ENCODE assay signal across 8 cellular contexts in genomic region chr5:135462304-135462703, GRCh38. TPM values are rescaled to one million over a fixed set of nuclear protein-coding genes. Genes with fewer than 3 reads are reported as not detected.
DNase-seq lines count a peak whose midpoint lies in the region; ATAC-seq, FAIRE-seq and TF ChIP-seq lines count a peak whose summit lies in the region.

No MANE protein-coding gene starts in this region.

- CTCF ChIA-PET in HCT116 (lab: Charles Lee) (interaction anchor here (0.7 to 14.2 kb wide), 22 partner anchors 10 to 368 kb away, joined by 3 to 476 read pairs (median 4); no protein-coding TSS in a partner anchor), mammary epithelial cell (lab: Charles Lee; ENCODE audit: low non-redundant PET) (interaction anchor here (0.6 kb wide), 3 partner anchors 88 to 421 kb away, joined by 3 to 7 read pairs (median 3); no protein-coding TSS in a partner anchor)

- TF ChIP-seq RAD21 in HCT116 (IDR thresholded peaks at IDR 0.05; ENCODE audit: low read depth) = peak; percentile 87

- no peaks in the 10 kb centered on the region for H3K79me2 ChIP-seq in HCT116 (ENCODE audit: insufficient read depth, low read length)
- no peaks in the 10 kb centered on the region for H3K79me2 ChIP-seq in mammary epithelial cell (ENCODE audit: insufficient read depth, low read length)

- dilution Hi-C loops in mammary epithelial cell (cut with HindIII; ENCODE audit: low sequenced_read_pairs) = loop anchor here (5.0 kb wide), 2 partner anchors 90 to 370 kb away; partner anchors contain the start of gene SLC25A48

- TF ChIP-seq CTCF in HCT116 (IDR thresholded peaks at IDR 0.05 in 2 of 3, conservative IDR thresholded peaks at IDR 0.05 in 1 of 3; ENCODE audit: borderline replicate concordance in 1 of 3, insufficient read depth in 1 of 3, low read depth in 2 of 3, low read length in 2 of 3) (peak; percentile 76 to 97 (median 82)), mammary epithelial cell (conservative IDR thresholded peaks at IDR 0.05 in 1 of 2, IDR thresholded peaks at IDR 0.05 in 1 of 2; ENCODE audit: extremely low read depth in 1 of 2, insufficient read depth in 1 of 2, low read depth in 1 of 2, low read length in 2 of 2) (peak; percentile 40 to 64), stomach (IDR thresholded peaks at IDR 0.05) (peak in 2 of 7 experiments; percentile 18 to 30)

- H3K4me1 ChIP-seq in HCT116 (ENCODE audit: control insufficient read depth in 1 of 2, insufficient read depth in 2 of 2, low read length in 2 of 2) (peaks cover 7 to 29% of the 10 kb centered on the region in 2 experiments; a peak in 3 of 4 replicates), mammary epithelial cell (ENCODE audit: insufficient read depth, low read length) (peaks cover 3% of the 10 kb centered on the region), stomach (peaks cover 13 to 30% (median 27%) of the 10 kb centered on the region in 4 donors)

- no peaks in the 10 kb centered on the region for H3K9me2 ChIP-seq in HCT116 (ENCODE audit: insufficient read depth)

- H3K9me3 ChIP-seq in HCT116 (ENCODE audit: control insufficient read depth in 1 of 2, insufficient read depth in 1 of 2, low read depth in 1 of 2, low read length in 2 of 2) = no peaks in the 10 kb centered on the region
- no peaks in the 10 kb centered on the region for H3K9me3 ChIP-seq in mammary epithelial cell (replicated peaks; ENCODE audit: insufficient read depth, low read length)
- H3K9me3 ChIP-seq in stomach = no peaks in the 10 kb centered on the region

- H3K4me2 ChIP-seq in HCT116 (ENCODE audit: low read length) = peak overlapping the region; percentile 22
- H3K4me2 ChIP-seq in mammary epithelial cell (ENCODE audit: insufficient read depth, low read depth, low read length) = no peak overlapping the region

- ATAC-seq in HCT116 = peak; percentile 81
- no peak for ATAC-seq in HG03439 (IDR thresholded peaks at IDR 0.05; ENCODE audit: unreplicated experiment)

- H3K9ac ChIP-seq in HCT116 (ENCODE audit: low read length) (no peak overlapping the region), mammary epithelial cell (ENCODE audit: insufficient read depth, low read length) (no peak overlapping the region)

- H2AFZ ChIP-seq in HCT116 (ENCODE audit: low read depth, low read length, poor library complexity, severe bottlenecking) (no peak overlapping the region), mammary epithelial cell (ENCODE audit: low read depth, low read length) (peak overlapping the region; percentile 37)

- BruUV-seq in HCT116 (replicated peaks; lab: Mats Ljungman, UMichigan) (no TSS peak), mammary epithelial cell (replicated peaks; lab: Mats Ljungman, UMichigan) (no TSS peak)

- RAD21 ChIA-PET in HCT116 (lab: Charles Lee; ENCODE audit: low non-redundant PET in 1 of 2, low total read pairs in 2 of 2, uncharacterized antibody in 2 of 2, unreplicated experiment in 2 of 2) = interaction anchor here (1.0 to 2.6 kb wide), 4 partner anchors 90 to 104 kb away, joined by 3 to 9 read pairs (median 6); no protein-coding TSS in a partner anchor

- peak; percentile 94 for FAIRE-seq in G401.6 (lab: Jason Lieb, UNC)

- DNase-seq in HCT116 (ENCODE audit: low read depth, low spot score) (peak; percentile 90), NCI-H2029 (lab: John Stamatoyannopoulos, UW) (peak; percentile 53), T follicular helper cell (ENCODE audit: low read depth) (peak; percentile 25), mammary epithelial cell (peak; percentile 41), medulla oblongata (ENCODE audit: extremely low spot score) (peak; percentile 66), stomach (peak; percentile 52)

- H3K27ac ChIP-seq in HCT116 (ENCODE audit: low read depth, low read length) = no peak overlapping the region
- H3K27ac ChIP-seq in mammary epithelial cell (ENCODE audit: insufficient read depth, low read depth, low read length) = no peak overlapping the region
- H3K27ac ChIP-seq in stomach = no peak overlapping the region

- no peaks in the 10 kb centered on the region for H4K20me1 ChIP-seq in HCT116 (ENCODE audit: insufficient read depth)
- no peaks in the 10 kb centered on the region for H4K20me1 ChIP-seq in mammary epithelial cell (ENCODE audit: insufficient read depth, low read length)

- no peak overlapping the region for H3K4me3 ChIP-seq in HCT116 (replicated peaks in 1 of 2; ENCODE audit: low read depth in 1 of 2, low read length in 2 of 2)
- no peak overlapping the region for H3K4me3 ChIP-seq in mammary epithelial cell (replicated peaks in 1 of 3; ENCODE audit: insufficient read depth in 1 of 3, low read depth in 2 of 3, low read length in 3 of 3)
- H3K4me3 ChIP-seq in stomach = no peak overlapping the region

- no peaks in the 10 kb centered on the region for H3K27me3 ChIP-seq in HCT116 (ENCODE audit: insufficient read depth, low read length)
- no peaks in the 10 kb centered on the region for H3K27me3 ChIP-seq in mammary epithelial cell (ENCODE audit: insufficient read depth, low read length)
- H3K27me3 ChIP-seq in stomach = peaks cover 0 to 44% (median 21%) of the 10 kb centered on the region in 3 donors

- in situ Hi-C loops in mammary epithelial cell (cut with MboI; ENCODE audit: low sequenced_read_pairs in 2 of 2) = loop anchor here (5.0 to 10.0 kb wide), 4 partner anchors 90 to 372 kb away; partner anchors contain the start of gene SLC25A48 (in 2 of the 2)

- TF ChIP-seq POLR2A in HCT116 (IDR thresholded peaks at IDR 0.05; ENCODE audit: borderline replicate concordance, extremely low read depth, insufficient read depth, insufficient read length) = no peak
- no peak for TF ChIP-seq POLR2A in stomach (IDR thresholded peaks at IDR 0.05)

- intact Hi-C loops in HCT116 (cut with micrococcal nuclease) (loop anchor here (1.0 to 5.0 kb wide), 4 partner anchors 90 to 368 kb away; no protein-coding TSS in a partner anchor), mammary epithelial cell (cut with micrococcal nuclease) (loop anchor here (1.0 to 2.0 kb wide), 3 partner anchors 90 to 368 kb away; no protein-coding TSS in a partner anchor), stomach (cut with DNase I; ENCODE audit: low total_unique reads) (loop anchor here (5.0 kb wide), 1 partner anchor 90 kb away; no protein-coding TSS in a partner anchor)

- no peak for TF ChIP-seq EP300 in stomach (IDR thresholded peaks at IDR 0.05)

- 20% methylated on average over 5 of the region's 6 CpGs for WGBS in mammary epithelial cell (ENCODE audit: low coverage, missing lambda C conversion rate)
- WGBS in stomach, 5 donors = 10 to 35% (median 12%) methylated on average over 2 to 6 of the region's 6 CpGs

- POLR2A ChIA-PET in HCT116 (lab: Charles Lee) = interaction anchor here (1.6 kb wide), 1 partner anchor 91 kb away, joined by 5 read pairs; no protein-coding TSS in a partner anchor

- H3K36me3 ChIP-seq in HCT116 (ENCODE audit: control insufficient read depth in 1 of 2, insufficient read depth in 2 of 2, low read length in 2 of 2) = no peaks in the 10 kb centered on the region
- no peaks in the 10 kb centered on the region for H3K36me3 ChIP-seq in mammary epithelial cell (ENCODE audit: insufficient read depth, low read length)
- H3K36me3 ChIP-seq in stomach = no peaks in the 10 kb centered on the region

TF ChIP-seq in HCT116, 20 proteins besides CTCF, POLR2A, EP300 and RAD21:
- TF ChIP-seq MAX (IDR thresholded peaks at IDR 0.05) (peak; percentile 50; the same call in 1 of the 2 replicates), ATF3 (IDR thresholded peaks at IDR 0.05) (no peak), EGR1 (IDR thresholded peaks at IDR 0.05; ENCODE audit: low read depth) (no peak), CBX3 (IDR thresholded peaks at IDR 0.05; ENCODE audit: low read depth) (peak; percentile 69; the same call in 1 of the 2 replicates), SP1 (IDR thresholded peaks at IDR 0.05; ENCODE audit: low read depth) (no peak)

RNA-seq across cellular contexts. Expression of gene TIFAB, which starts 10.2 kb away (rescaled TPM):
- total RNA-seq in HCT116 (2021; ENCODE audit: unreplicated experiment) = not detected
- polyA plus RNA-seq in HCT116 (2012) = not detected in 2 replicates
- total RNA-seq in mammary epithelial cell = not detected
- polyA plus RNA-seq in mammary epithelial cell = not detected
- not detected for polyA minus RNA-seq in mammary epithelial cell
- total RNA-seq in stomach = not detected
- polyA plus RNA-seq in stomach = under 1 TPM in 1 of 3 donors, not detected in 2; 0.08 TPM

RNA-seq across cellular contexts. Expression of gene DCANP1, which starts 15.2 kb away (rescaled TPM):
- total RNA-seq in HCT116 (2021; ENCODE audit: unreplicated experiment) = not detected
- not detected in 2 replicates for polyA plus RNA-seq in HCT116 (2012)
- not detected for total RNA-seq in mammary epithelial cell
- polyA plus RNA-seq in mammary epithelial cell = not detected
- polyA minus RNA-seq in mammary epithelial cell = not detected
- total RNA-seq in stomach = under 1 TPM in 1 of 5 donors, not detected in 4; 0.55 TPM
- not detected for polyA plus RNA-seq in stomach

Comparison
In these comparisons a context has a peak if more than half of its experiments do, and no peak if none do; other contexts are left out.
1. DNase-seq: peak in every context shown above with its lines; median percentile 90 in HCT116; 66 in medulla oblongata; 53 in NCI-H2029; 52 in stomach; 41 in mammary epithelial cell; 25 in T follicular helper cell.